In the genomic region with DNA sequence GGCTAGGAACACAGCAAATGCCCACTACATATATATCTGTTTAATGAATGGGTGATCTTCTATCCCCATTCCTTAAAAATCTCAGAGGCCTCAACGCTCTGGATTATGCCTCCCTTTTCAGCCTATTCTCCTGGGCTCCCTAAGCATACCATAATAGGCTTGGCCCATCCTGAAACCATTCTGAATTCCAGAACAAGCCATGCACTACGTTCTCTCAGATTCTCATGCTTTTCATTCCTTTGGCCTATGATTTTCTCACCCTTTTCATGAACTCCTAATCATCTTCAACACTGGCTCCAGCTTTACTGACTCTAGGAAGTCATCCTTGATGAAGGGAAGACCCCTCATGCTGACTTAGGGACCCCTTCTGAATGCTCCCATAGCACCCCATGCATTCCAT, we compare ENCODE assay signal across 21 cellular contexts.
"Had no signal": no experiment of that assay in that cellular context is flagged by ENCODE, and none has a peak within 500 bp of the region (broad histone marks: within the 10 kb centered on the region; RNA-seq: fewer than 3 reads in every experiment).

No MANE protein-coding gene starts in this region.

- H3K27ac ChIP-seq: epithelial cell of prostate, esophagus squamous epithelium, foreskin keratinocyte, ovary, tibial nerve had no signal

- H3K9me3 ChIP-seq: esophagus squamous epithelium, ovary, tibial nerve had no signal

- H3K27ac Mint-ChIP-seq: effector memory CD8-positive, alpha-beta T cell; stimulated activated effector memory CD8-positive, alpha-beta T cell treated with anti-CD3 and anti-CD28 coated beads, Interleukin-12 subunit alpha, Interleukin-12 subunit beta, amount 100 ng/mL, for 72 hours had no signal

- H3K36me3 ChIP-seq: ovary had no signal

- H3K4me1 Mint-ChIP-seq: naive B cell; nephron progenitor cell; stimulated activated effector memory CD8-positive, alpha-beta T cell treated with anti-CD3 and anti-CD28 coated beads, Interleukin-12 subunit alpha, Interleukin-12 subunit beta, amount 100 ng/mL, for 72 hours had no signal

- H3K9me3 Mint-ChIP-seq: effector memory CD8-positive, alpha-beta T cell; immature natural killer cell; naive B cell; nephron progenitor cell; stimulated activated effector memory CD8-positive, alpha-beta T cell treated with anti-CD3 and anti-CD28 coated beads, Interleukin-12 subunit alpha, Interleukin-12 subunit beta, amount 100 ng/mL, for 72 hours had no signal

- H3K27me3 Mint-ChIP-seq: effector memory CD8-positive, alpha-beta T cell; naive B cell had no signal

- ATAC-seq: effector memory CD8-positive, alpha-beta T cell; foreskin keratinocyte; left colon; left ventricle myocardium superior; right cardiac atrium; stimulated activated effector memory CD8-positive, alpha-beta T cell treated with anti-CD3 and anti-CD28 coated beads, Interleukin-12 subunit alpha, Interleukin-12 subunit beta, amount 100 ng/mL, for 72 hours; stimulated activated naive CD8-positive, alpha-beta T cell treated with anti-CD3 and anti-CD28 coated beads, Interleukin-15, Interleukin-2, amounts not matched to agents 100 U/mL and 50 U/mL, for 24 hours had no signal

- H3K4me1 ChIP-seq: esophagus squamous epithelium, foreskin keratinocyte had no signal

- H3K4me3 ChIP-seq: esophagus squamous epithelium, lung, ovary, tibial nerve had no signal

- DNase-seq: caudate nucleus; effector memory CD8-positive, alpha-beta T cell; esophagus squamous epithelium; foreskin keratinocyte; immature natural killer cell; kidney; left colon; left ventricle myocardium superior; mesendoderm; naive B cell; nephron progenitor cell; nucleus accumbens; ovary; right cardiac atrium; stimulated activated CD4-positive, alpha-beta T cell treated with anti-CD3 and anti-CD28 coated beads, Interleukin-4, amount 100 ng/mL, for 1 hour; stimulated activated CD8-positive, alpha-beta memory T cell treated with anti-CD3 and anti-CD28 coated beads, Interleukin-4, amount 100 ng/mL, for 48 hours; stimulated activated naive CD8-positive, alpha-beta T cell treated with anti-CD3 and anti-CD28 coated beads, Interleukin-15, Interleukin-2, amounts not matched to agents 100 U/mL and 50 U/mL, for 24 hours had no signal

- H3K27me3 ChIP-seq: esophagus squamous epithelium, foreskin keratinocyte, ovary, tibial nerve had no signal

- H3K4me3 Mint-ChIP-seq: effector memory CD8-positive, alpha-beta T cell; immature natural killer cell; naive B cell; nephron progenitor cell; stimulated activated effector memory CD8-positive, alpha-beta T cell treated with anti-CD3 and anti-CD28 coated beads, Interleukin-12 subunit alpha, Interleukin-12 subunit beta, amount 100 ng/mL, for 72 hours had no signal
